In genomic region chr20:62445553-62446340, GRCh38 we compare ENCODE assay signal across 26 cellular contexts. TPM values are rescaled to one million over a fixed set of nuclear protein-coding genes. Genes with fewer than 3 reads are reported as not detected.
"Had no signal": no experiment of that assay in that cellular context is flagged by ENCODE, and none has a peak within 500 bp of the region (broad histone marks: within the 10 kb centered on the region; RNA-seq: fewer than 3 reads in every experiment).

No MANE protein-coding gene starts in this region.

- ATAC-seq: esophagus mucosa; heart left ventricle; left colon; left ventricle myocardium superior; naive thymus-derived CD8-positive, alpha-beta T cell had no signal

- DNase-seq: cortex of kidney; effector memory CD4-positive, alpha-beta T cell; heart left ventricle; hippocampal formation; left colon; left ventricle myocardium superior; mesendoderm; naive thymus-derived CD8-positive, alpha-beta T cell; posterior cingulate gyrus; sigmoid colon; stimulated activated CD4-positive, alpha-beta T cell treated with anti-CD3 and anti-CD28 coated beads, Interleukin-2, amount 100 ng/mL, for 24 hours; testis had no signal

- H3K4me1 ChIP-seq: sigmoid colon, testis, tibial nerve had no signal

- FAIRE-seq: endometrium, frontal cortex had no signal

- H3K9me3 ChIP-seq: heart left ventricle, sigmoid colon, testis, tibial nerve had no signal

- H3K27me3 ChIP-seq: testis had no signal

- H3K27ac ChIP-seq: heart left ventricle, sigmoid colon, skin epidermis, testis, tibial nerve had no signal

- H3K36me3 ChIP-seq: heart left ventricle, sigmoid colon, tibial nerve had no signal

- H3K4me3 ChIP-seq: heart left ventricle, lung, sigmoid colon, skin epidermis, testis, tibial nerve had no signal

RNA-seq across cellular contexts. Expression of gene RBBP8NL, which starts 18.4 kb away (rescaled TPM):
- total RNA-seq: fibroblast of lung; frontal cortex; glomerular endothelial cell; heart left ventricle; kidney epithelial cell; left ventricle myocardium superior; mononuclear cell; naive thymus-derived CD8-positive, alpha-beta T cell; osteocyte; pulmonary artery endothelial cell; sigmoid colon; subcutaneous adipose tissue; tibial nerve had no signal
- polyA plus RNA-seq: fibroblast of lung; heart left ventricle; naive thymus-derived CD8-positive, alpha-beta T cell; neural cell had no signal

RNA-seq across cellular contexts. Expression of gene GATA5, which starts 30.0 kb away (rescaled TPM):
- total RNA-seq: esophagus mucosa; frontal cortex; glomerular endothelial cell; kidney epithelial cell; left colon; mononuclear cell; naive thymus-derived CD8-positive, alpha-beta T cell; osteocyte; subcutaneous adipose tissue had no signal
- polyA plus RNA-seq: naive thymus-derived CD8-positive, alpha-beta T cell; neural cell had no signal
